In the genomic region with DNA sequence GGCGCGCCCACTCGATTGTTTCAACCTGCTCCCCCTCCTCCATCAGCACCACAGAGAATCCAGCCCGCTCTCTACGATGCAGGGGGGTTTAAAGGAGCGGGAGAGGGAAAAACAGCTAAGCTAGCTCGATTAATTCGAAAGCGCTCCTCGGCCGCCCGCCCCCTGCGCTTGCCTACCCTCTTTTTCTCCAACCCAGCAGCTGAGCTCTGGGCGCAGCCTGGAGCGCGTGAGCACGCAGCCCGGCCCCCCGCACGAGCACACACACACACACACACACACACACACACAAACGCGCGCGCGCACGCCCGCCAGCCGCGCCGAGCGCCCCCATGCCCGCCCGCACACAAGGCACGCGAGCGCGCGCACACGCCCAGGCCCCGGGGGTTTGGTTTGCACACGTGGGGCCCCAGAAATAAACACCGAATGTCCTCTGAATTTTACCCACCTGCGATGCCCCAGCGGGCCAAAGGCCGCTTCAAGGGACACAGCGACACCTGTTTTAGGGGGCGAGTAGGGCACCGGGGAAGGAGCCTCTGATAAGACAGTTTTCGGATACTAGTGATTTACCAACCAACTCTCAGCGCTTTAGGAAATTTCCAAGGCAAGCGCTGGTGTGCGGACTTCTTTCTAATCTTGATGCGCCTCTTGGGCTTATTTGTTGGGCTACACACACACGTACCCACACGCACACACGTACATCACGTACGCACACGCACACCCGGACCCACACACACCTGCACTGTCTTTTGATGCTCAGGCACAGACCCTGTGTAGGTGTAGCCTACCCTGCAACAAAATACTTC, we compare ENCODE assay signal across 7 cellular contexts. TPM values are rescaled to one million over a fixed set of nuclear protein-coding genes. Genes with fewer than 3 reads are reported as not detected.
DNase-seq lines count a peak whose midpoint lies in the region; ATAC-seq, FAIRE-seq and TF ChIP-seq lines count a peak whose summit lies in the region.

No MANE protein-coding gene starts in this region.

- H4K5ac ChIP-seq in H1 (ENCODE audit: insufficient read length, low read depth, low read length), result no peak overlapping the region

- ATAC-seq in HG03460 (IDR thresholded peaks at IDR 0.05; ENCODE audit: unreplicated experiment) (peak; percentile 33), GM18858 (IDR thresholded peaks at IDR 0.05; ENCODE audit: unreplicated experiment) (no peak), GM21576 (IDR thresholded peaks at IDR 0.05; ENCODE audit: unreplicated experiment) (no peak)
- peak; percentile 43 to 48 for ATAC-seq in naive thymus-derived CD8-positive, alpha-beta T cell

- peak overlapping the region; percentile 60; the same call in 1 of the 2 replicates for H2BK12ac ChIP-seq in H1 (ENCODE audit: low read depth, low read length)

- peak overlapping the region; percentile 92; the same call in 1 of the 2 replicates for H2BK15ac ChIP-seq in H1 (ENCODE audit: low read length)

- no peak overlapping the region for H3K14ac ChIP-seq in H1 (ENCODE audit: insufficient read length)

- peaks cover 22% of the 10 kb centered on the region for H3K23me2 ChIP-seq in H1 (ENCODE audit: low read depth, low read length)

- no peak overlapping the region for H4K91ac ChIP-seq in H1 (replicated peaks; ENCODE audit: insufficient read length, low read length)

- TF ChIP-seq POLR2A in Raji (IDR thresholded peaks at IDR 0.05; ENCODE audit: insufficient read depth, low read depth, low read length), result 0 out of 2 replicates have a peak, but pooled peaks have one; percentile 18
- no peak for TF ChIP-seq POLR2A in H1 (IDR thresholded peaks at IDR 0.05; ENCODE audit: control extremely low read depth in 1 of 2, low read depth in 2 of 2, low read length in 2 of 2)

- H3K79me2 ChIP-seq in H1 (ENCODE audit: control insufficient read depth in 1 of 2, insufficient read depth in 2 of 2, low read length in 2 of 2), result no peaks in the 10 kb centered on the region

- H3K4me1 ChIP-seq in H1 (replicated peaks in 1 of 4; ENCODE audit: control insufficient read depth in 3 of 4, insufficient read depth in 4 of 4, low read length in 3 of 4), result peaks cover 14 to 37% (median 24%) of the 10 kb centered on the region in 4 experiments

- H4K20me1 ChIP-seq in H1 (replicated peaks in 1 of 2; ENCODE audit: control insufficient read depth in 1 of 2, insufficient read depth in 2 of 2, low read length in 2 of 2), result peaks cover 6 to 10% of the 10 kb centered on the region in 2 experiments

- peaks cover 2 to 25% (median 12%) of the 10 kb centered on the region in 3 donors for H3K36me3 Mint-ChIP-seq in naive thymus-derived CD8-positive, alpha-beta T cell

- no peak overlapping the region for H2AFZ ChIP-seq in H1 (ENCODE audit: low read length)

- no peak for FAIRE-seq in H1 (lab: Jason Lieb, UNC)

- no peak overlapping the region for H2AK5ac ChIP-seq in H1 (ENCODE audit: low read depth, low read length)

- POLR2A ChIA-PET in H1 (lab: Charles Lee; ENCODE audit: partially characterized antibody), result interaction anchor here (1.8 to 2.9 kb wide), 2 partner anchors 10 to 539 kb away, joined by 6 to 10 read pairs; no protein-coding TSS in a partner anchor
- POLR2A ChIA-PET in naive thymus-derived CD8-positive, alpha-beta T cell (lab: Charles Lee), result interaction anchor here (0.6 to 1.5 kb wide), 5 partner anchors 11 to 124 kb away, joined by 3 to 5 read pairs (median 3); no protein-coding TSS in a partner anchor

- H3K4me3 Mint-ChIP-seq in naive thymus-derived CD8-positive, alpha-beta T cell, result peak overlapping the region; percentile 66 to 86 (median 78)

- no peak overlapping the region; the same call in 1 of the 2 replicates for H2BK5ac ChIP-seq in H1 (ENCODE audit: low read depth, low read length)

- peak overlapping the region; percentile 94 to 99 for H3K4me2 ChIP-seq in H1 (ENCODE audit: insufficient read depth in 1 of 2, low read depth in 2 of 2, low read length in 2 of 2)

- peak overlapping the region in 3 of 10 donors; percentile 29 to 84 (median 48) for H3K27ac Mint-ChIP-seq in naive thymus-derived CD8-positive, alpha-beta T cell

- DNase-seq in EL (peak; percentile 35), H1 (ENCODE audit: low read depth in 1 of 2, low spot score in 2 of 2) (peak in 1 of 2 experiments; percentile 73)
- peak in 4 of 10 donors; percentile 31 to 53 (median 42) for DNase-seq in naive thymus-derived CD8-positive, alpha-beta T cell

- no peak overlapping the region for H3K56ac ChIP-seq in H1 (replicated peaks; ENCODE audit: insufficient read length, low read depth, low read length)

- TF ChIP-seq CTCF in H1 (IDR thresholded peaks at IDR 0.05; ENCODE audit: control extremely low read depth in 1 of 3, insufficient read depth in 1 of 3, low read depth in 1 of 3, low read length in 3 of 3), result peak in 2 of 3 experiments; percentile 48 to 49; a peak in 3 of 4 replicates

- no peak overlapping the region for H3K4ac ChIP-seq in H1 (replicated peaks; ENCODE audit: insufficient read length, low read depth, low read length)

- CTCF ChIA-PET in H1 (lab: Charles Lee; ENCODE audit: partially characterized antibody), result interaction anchor here (0.6 to 2.4 kb wide), 14 partner anchors 9 to 1536 kb away, joined by 3 to 20 read pairs (median 3); no protein-coding TSS in a partner anchor

- no peak overlapping the region for H4K8ac ChIP-seq in H1 (ENCODE audit: extremely low read depth, insufficient read depth, low read length)

- no peaks in the 10 kb centered on the region for H3K79me1 ChIP-seq in H1 (ENCODE audit: low read depth, low read length)

- H3K9me3 Mint-ChIP-seq in naive thymus-derived CD8-positive, alpha-beta T cell, result peaks cover 0 to 23% (median 12%) of the 10 kb centered on the region in 9 donors

- TF ChIP-seq RAD21 in H1 (IDR thresholded peaks at IDR 0.05 in 1 of 2, conservative IDR thresholded peaks at IDR 0.05 in 1 of 2; ENCODE audit: low read depth in 2 of 2, low read length in 2 of 2), result peak; percentile 45 to 57

- H3K23ac ChIP-seq in H1 (ENCODE audit: insufficient read length), result no peak overlapping the region

- H3K9ac ChIP-seq in H1 (replicated peaks in 1 of 4; ENCODE audit: extremely low read depth in 1 of 4, low read depth in 3 of 4, low read length in 3 of 4), result peak overlapping the region in 1 of 4 experiments; percentile 49; a peak in 1 of 7 replicates

- H3K36me3 ChIP-seq in H1 (ENCODE audit: control insufficient read depth in 2 of 4, insufficient read depth in 4 of 4, low read length in 3 of 4), result no peaks in the 10 kb centered on the region

- H3K27me3 Mint-ChIP-seq in naive thymus-derived CD8-positive, alpha-beta T cell, result peaks cover 36 to 91% (median 67%) of the 10 kb centered on the region in 5 donors

- H3K27me3 ChIP-seq in H1 (replicated peaks in 1 of 4; ENCODE audit: control insufficient read depth in 3 of 4, extremely low read depth in 1 of 4, insufficient read depth in 3 of 4, low read length in 3 of 4), result peaks cover 32 to 70% (median 61%) of the 10 kb centered on the region in 4 experiments

- no peak overlapping the region for H2BK120ac ChIP-seq in H1 (replicated peaks; ENCODE audit: low read depth, low read length)

- 3% methylated on average over 50 of the region's 60 CpGs; no CpG with 5 or more reads in 1 of the 2 experiments for WGBS in H1 (ENCODE audit: extremely low coverage in 1 of 2, insufficient coverage in 1 of 2, insufficient read length in 1 of 2, insufficient replicate concordance in 2 of 2, low coverage in 1 of 2, low lambda C conversion rate in 2 of 2, missing lambda C conversion rate in 1 of 2), 2 experiments

- peaks cover 27 to 67% (median 49%) of the 10 kb centered on the region in 4 donors for H3K4me1 Mint-ChIP-seq in naive thymus-derived CD8-positive, alpha-beta T cell

- H3K27ac ChIP-seq in H1 (ENCODE audit: low read depth, low read length), result no peak overlapping the region

- peak overlapping the region; percentile 32 for H3K18ac ChIP-seq in H1 (ENCODE audit: extremely low read depth, low read length)

- peak overlapping the region; percentile 60 to 74 (median 70) for H3K4me3 ChIP-seq in H1 (ENCODE audit: extremely low read depth in 1 of 4, insufficient read depth in 2 of 4, low read depth in 3 of 4, low read length in 4 of 4)

- no peaks in the 10 kb centered on the region for H3K9me3 ChIP-seq in H1 (ENCODE audit: insufficient read depth in 2 of 2, low read depth in 1 of 2, low read length in 1 of 2)

- TF ChIP-seq EP300 in H1 (IDR thresholded peaks at IDR 0.05; ENCODE audit: borderline replicate concordance in 1 of 2, low read depth in 2 of 2, low read length in 2 of 2), result no peak

- H2BK20ac ChIP-seq in H1 (ENCODE audit: low read length), result no peak overlapping the region

TF ChIP-seq in H1, 55 proteins besides CTCF, POLR2A, EP300 and RAD21 (continues in another document):
- TF ChIP-seq BACH1 (IDR thresholded peaks at IDR 0.05; ENCODE audit: low read length), result peak; percentile 47; the same call in 1 of the 2 replicates
- TF ChIP-seq, protein P1, sequence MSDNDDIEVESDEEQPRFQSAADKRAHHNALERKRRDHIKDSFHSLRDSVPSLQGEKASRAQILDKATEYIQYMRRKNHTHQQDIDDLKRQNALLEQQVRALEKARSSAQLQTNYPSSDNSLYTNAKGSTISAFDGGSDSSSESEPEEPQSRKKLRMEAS (IDR thresholded peaks at IDR 0.05), result peak; percentile 39
- TF ChIP-seq JUND (IDR thresholded peaks at IDR 0.05; ENCODE audit: low read length), result 0 out of 2 replicates have a peak, but pooled peaks have one; percentile 15
- no peak for TF ChIP-seq GABPA (IDR thresholded peaks at IDR 0.05; ENCODE audit: borderline replicate concordance, insufficient read depth, low read length)
- 0 out of 2 replicates have a peak, but pooled peaks have one; percentile 18 for TF ChIP-seq CREB1 (IDR thresholded peaks at IDR 0.05)

RNA-seq across cellular contexts. Expression of a gene that starts 0.8 kb away (rescaled TPM):
- 0.26 TPM in 1 of 2 replicates, not detected in the other for total RNA-seq in H1 (2021; fragmentation: NEBNext Ultra II Directional; extraction: Animal tissue kit (Norgen Biotek cat#: 25700))
- polyA plus RNA-seq in H1 (2011; rRNA removed), result 0.06 and 0.11 TPM in 2 replicates
- 0.10 TPM for polyA plus RNA-seq in H1 (2011; cell fraction: cytosol; rRNA removed)
- polyA plus RNA-seq in H1 (2011; cell fraction: nucleus; rRNA removed), result not detected
- 0.19 to 0.25 TPM in 2 of 4 replicates, not detected in the others for polyA plus RNA-seq in H1 (2012, experiment 1 of 2)
- not detected for polyA plus RNA-seq in H1 (2012, experiment 2 of 2)
- polyA plus RNA-seq in H1 (2013, experiment 1 of 2), result 0.26 TPM
- polyA plus RNA-seq in H1 (2013, experiment 2 of 2), result 0.28 TPM
- polyA minus RNA-seq in H1 (2011; rRNA and poly(A)+ RNA removed), result not detected in 2 replicates
- polyA minus RNA-seq in H1 (2011; cell fraction: cytosol; rRNA and poly(A)+ RNA removed), result not detected
- polyA minus RNA-seq in H1 (2011; cell fraction: nucleus; rRNA and poly(A)+ RNA removed), result not detected
- under 1 TPM in 1 of 2 experiments, not detected in 1; 0.65 TPM for total RNA-seq in naive thymus-derived CD8-positive, alpha-beta T cell
- polyA plus RNA-seq in naive thymus-derived CD8-positive, alpha-beta T cell, result under 1 TPM in 2 of 3 donors, not detected in 1; 0.11 to 0.13 TPM

Comparison
In these comparisons a context has a peak if more than half of its experiments do, and no peak if none do; other contexts are left out.
1. ATAC-seq: peak in HG03460 (single experiment) and naive thymus-derived CD8-positive, alpha-beta T cell (2 of 2); none in GM18858 (single experiment) and GM21576 (single experiment).